ENCODE assay signal across 2 cellular contexts in the genomic region with DNA sequence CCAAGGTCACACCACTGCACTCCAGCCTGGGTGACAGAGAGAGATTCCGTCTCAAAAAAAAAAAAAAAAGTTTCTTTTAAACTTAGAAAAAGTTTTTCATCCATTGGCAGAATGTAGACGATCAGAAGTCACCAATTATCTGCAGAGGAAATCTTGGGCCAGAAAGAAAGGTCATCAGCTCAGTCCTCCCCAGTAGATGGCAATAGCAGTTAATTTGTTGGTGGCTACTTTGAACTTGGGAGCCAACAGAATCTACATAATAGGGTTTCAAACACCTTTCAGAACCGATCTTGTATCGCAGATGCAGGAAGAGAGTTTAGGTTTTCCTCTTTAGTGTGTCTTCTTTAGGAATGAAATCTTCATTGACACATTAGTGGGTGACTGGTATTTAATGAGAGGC.
TF ChIP-seq lines count a peak whose summit lies in the region.

No MANE protein-coding gene starts in this region.

TF ChIP-seq in SK-N-SH, 30 proteins besides CTCF, POLR2A, EP300 and RAD21 (continued from another document):
- TF ChIP-seq, protein P1, sequence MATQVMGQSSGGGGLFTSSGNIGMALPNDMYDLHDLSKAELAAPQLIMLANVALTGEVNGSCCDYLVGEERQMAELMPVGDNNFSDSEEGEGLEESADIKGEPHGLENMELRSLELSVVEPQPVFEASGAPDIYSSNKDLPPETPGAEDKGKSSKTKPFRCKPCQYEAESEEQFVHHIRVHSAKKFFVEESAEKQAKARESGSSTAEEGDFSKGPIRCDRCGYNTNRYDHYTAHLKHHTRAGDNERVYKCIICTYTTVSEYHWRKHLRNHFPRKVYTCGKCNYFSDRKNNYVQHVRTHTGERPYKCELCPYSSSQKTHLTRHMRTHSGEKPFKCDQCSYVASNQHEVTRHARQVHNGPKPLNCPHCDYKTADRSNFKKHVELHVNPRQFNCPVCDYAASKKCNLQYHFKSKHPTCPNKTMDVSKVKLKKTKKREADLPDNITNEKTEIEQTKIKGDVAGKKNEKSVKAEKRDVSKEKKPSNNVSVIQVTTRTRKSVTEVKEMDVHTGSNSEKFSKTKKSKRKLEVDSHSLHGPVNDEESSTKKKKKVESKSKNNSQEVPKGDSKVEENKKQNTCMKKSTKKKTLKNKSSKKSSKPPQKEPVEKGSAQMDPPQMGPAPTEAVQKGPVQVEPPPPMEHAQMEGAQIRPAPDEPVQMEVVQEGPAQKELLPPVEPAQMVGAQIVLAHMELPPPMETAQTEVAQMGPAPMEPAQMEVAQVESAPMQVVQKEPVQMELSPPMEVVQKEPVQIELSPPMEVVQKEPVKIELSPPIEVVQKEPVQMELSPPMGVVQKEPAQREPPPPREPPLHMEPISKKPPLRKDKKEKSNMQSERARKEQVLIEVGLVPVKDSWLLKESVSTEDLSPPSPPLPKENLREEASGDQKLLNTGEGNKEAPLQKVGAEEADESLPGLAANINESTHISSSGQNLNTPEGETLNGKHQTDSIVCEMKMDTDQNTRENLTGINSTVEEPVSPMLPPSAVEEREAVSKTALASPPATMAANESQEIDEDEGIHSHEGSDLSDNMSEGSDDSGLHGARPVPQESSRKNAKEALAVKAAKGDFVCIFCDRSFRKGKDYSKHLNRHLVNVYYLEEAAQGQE (IDR thresholded peaks at IDR 0.05; ENCODE audit: low read depth, low read length) = no peak
- TF ChIP-seq, protein P2, sequence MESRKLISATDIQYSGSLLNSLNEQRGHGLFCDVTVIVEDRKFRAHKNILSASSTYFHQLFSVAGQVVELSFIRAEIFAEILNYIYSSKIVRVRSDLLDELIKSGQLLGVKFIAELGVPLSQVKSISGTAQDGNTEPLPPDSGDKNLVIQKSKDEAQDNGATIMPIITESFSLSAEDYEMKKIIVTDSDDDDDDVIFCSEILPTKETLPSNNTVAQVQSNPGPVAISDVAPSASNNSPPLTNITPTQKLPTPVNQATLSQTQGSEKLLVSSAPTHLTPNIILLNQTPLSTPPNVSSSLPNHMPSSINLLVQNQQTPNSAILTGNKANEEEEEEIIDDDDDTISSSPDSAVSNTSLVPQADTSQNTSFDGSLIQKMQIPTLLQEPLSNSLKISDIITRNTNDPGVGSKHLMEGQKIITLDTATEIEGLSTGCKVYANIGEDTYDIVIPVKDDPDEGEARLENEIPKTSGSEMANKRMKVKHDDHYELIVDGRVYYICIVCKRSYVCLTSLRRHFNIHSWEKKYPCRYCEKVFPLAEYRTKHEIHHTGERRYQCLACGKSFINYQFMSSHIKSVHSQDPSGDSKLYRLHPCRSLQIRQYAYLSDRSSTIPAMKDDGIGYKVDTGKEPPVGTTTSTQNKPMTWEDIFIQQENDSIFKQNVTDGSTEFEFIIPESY (IDR thresholded peaks at IDR 0.05; ENCODE audit: borderline replicate concordance, low read depth) = no peak
- TF ChIP-seq TCF12 (IDR thresholded peaks at IDR 0.05) (no peak), SMC3 (IDR thresholded peaks at IDR 0.05; ENCODE audit: low read depth, low read length) (no peak), CHD2 (IDR thresholded peaks at IDR 0.05; ENCODE audit: low read length, partially characterized antibody) (no peak), NFIC (IDR thresholded peaks at IDR 0.05; ENCODE audit: borderline replicate concordance) (no peak), GABPA (IDR thresholded peaks at IDR 0.05; ENCODE audit: low read depth) (no peak), FOXM1 (IDR thresholded peaks at IDR 0.05; ENCODE audit: low read depth) (no peak), ELF1 (IDR thresholded peaks at IDR 0.05) (no peak), NRF1 (IDR thresholded peaks at IDR 0.05; ENCODE audit: low read depth, low read length) (no peak), POLR2AphosphoS5 (IDR thresholded peaks at IDR 0.05; ENCODE audit: low read depth, low read length) (no peak), YY1 (IDR thresholded peaks at IDR 0.05; ENCODE audit: low read depth) (no peak)
- TF ChIP-seq, protein P3, sequence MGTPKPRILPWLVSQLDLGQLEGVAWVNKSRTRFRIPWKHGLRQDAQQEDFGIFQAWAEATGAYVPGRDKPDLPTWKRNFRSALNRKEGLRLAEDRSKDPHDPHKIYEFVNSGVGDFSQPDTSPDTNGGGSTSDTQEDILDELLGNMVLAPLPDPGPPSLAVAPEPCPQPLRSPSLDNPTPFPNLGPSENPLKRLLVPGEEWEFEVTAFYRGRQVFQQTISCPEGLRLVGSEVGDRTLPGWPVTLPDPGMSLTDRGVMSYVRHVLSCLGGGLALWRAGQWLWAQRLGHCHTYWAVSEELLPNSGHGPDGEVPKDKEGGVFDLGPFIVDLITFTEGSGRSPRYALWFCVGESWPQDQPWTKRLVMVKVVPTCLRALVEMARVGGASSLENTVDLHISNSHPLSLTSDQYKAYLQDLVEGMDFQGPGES (IDR thresholded peaks at IDR 0.05; ENCODE audit: low read depth, low read length) = no peak
- TF ChIP-seq, protein P4, sequence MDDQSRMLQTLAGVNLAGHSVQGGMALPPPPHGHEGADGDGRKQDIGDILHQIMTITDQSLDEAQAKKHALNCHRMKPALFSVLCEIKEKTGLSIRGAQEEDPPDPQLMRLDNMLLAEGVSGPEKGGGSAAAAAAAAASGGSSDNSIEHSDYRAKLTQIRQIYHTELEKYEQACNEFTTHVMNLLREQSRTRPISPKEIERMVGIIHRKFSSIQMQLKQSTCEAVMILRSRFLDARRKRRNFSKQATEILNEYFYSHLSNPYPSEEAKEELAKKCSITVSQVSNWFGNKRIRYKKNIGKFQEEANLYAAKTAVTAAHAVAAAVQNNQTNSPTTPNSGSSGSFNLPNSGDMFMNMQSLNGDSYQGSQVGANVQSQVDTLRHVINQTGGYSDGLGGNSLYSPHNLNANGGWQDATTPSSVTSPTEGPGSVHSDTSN (IDR thresholded peaks at IDR 0.05) = no peak
- TF ChIP-seq, protein P5, sequence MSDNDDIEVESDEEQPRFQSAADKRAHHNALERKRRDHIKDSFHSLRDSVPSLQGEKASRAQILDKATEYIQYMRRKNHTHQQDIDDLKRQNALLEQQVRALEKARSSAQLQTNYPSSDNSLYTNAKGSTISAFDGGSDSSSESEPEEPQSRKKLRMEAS (IDR thresholded peaks at IDR 0.05; ENCODE audit: low read depth) = no peak
- TF ChIP-seq, protein P6, sequence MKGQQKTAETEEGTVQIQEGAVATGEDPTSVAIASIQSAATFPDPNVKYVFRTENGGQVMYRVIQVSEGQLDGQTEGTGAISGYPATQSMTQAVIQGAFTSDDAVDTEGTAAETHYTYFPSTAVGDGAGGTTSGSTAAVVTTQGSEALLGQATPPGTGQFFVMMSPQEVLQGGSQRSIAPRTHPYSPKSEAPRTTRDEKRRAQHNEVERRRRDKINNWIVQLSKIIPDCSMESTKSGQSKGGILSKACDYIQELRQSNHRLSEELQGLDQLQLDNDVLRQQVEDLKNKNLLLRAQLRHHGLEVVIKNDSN (IDR thresholded peaks at IDR 0.05; ENCODE audit: borderline replicate concordance, low read depth) = no peak

TF ChIP-seq in SK-N-SH treated with all-trans-retinoic acid at 6 μM for 48 hours, 23 proteins besides CTCF, POLR2A, EP300 and RAD21 (continued from another document):
- TF ChIP-seq, protein P7, sequence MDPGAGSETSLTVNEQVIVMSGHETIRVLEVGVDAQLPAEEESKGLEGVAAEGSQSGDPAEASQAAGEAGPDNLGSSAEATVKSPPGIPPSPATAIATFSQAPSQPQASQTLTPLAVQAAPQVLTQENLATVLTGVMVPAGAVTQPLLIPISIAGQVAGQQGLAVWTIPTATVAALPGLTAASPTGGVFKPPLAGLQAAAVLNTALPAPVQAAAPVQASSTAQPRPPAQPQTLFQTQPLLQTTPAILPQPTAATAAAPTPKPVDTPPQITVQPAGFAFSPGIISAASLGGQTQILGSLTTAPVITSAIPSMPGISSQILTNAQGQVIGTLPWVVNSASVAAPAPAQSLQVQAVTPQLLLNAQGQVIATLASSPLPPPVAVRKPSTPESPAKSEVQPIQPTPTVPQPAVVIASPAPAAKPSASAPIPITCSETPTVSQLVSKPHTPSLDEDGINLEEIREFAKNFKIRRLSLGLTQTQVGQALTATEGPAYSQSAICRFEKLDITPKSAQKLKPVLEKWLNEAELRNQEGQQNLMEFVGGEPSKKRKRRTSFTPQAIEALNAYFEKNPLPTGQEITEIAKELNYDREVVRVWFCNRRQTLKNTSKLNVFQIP (CRISPR knock-in tag; IDR thresholded peaks at IDR 0.05; ENCODE audit: borderline replicate concordance, low read depth) = no peak
- TF ChIP-seq ZNF565 (CRISPR knock-in tag; conservative IDR thresholded peaks at IDR 0.05; ENCODE audit: low read depth) (no peak), PPARA (CRISPR knock-in tag; IDR thresholded peaks at IDR 0.05; ENCODE audit: borderline replicate concordance) (no peak), OSR1 (CRISPR knock-in tag; IDR thresholded peaks at IDR 0.05) (no peak), ZFP30 (CRISPR knock-in tag; IDR thresholded peaks at IDR 0.05) (no peak), ZNF70 (CRISPR knock-in tag; IDR thresholded peaks at IDR 0.05) (no peak), ZFP3 (CRISPR knock-in tag; IDR thresholded peaks at IDR 0.05) (no peak), ESRRG (CRISPR knock-in tag; IDR thresholded peaks at IDR 0.05) (no peak), ZC3H10 (CRISPR knock-in tag; IDR thresholded peaks at IDR 0.05) (no peak), BACH2 (CRISPR knock-in tag; IDR thresholded peaks at IDR 0.05; ENCODE audit: borderline replicate concordance) (no peak), RARB (CRISPR knock-in tag; IDR thresholded peaks at IDR 0.05) (no peak), TOX (CRISPR knock-in tag; IDR thresholded peaks at IDR 0.05; ENCODE audit: borderline replicate concordance) (no peak)
- TF ChIP-seq, protein P8, sequence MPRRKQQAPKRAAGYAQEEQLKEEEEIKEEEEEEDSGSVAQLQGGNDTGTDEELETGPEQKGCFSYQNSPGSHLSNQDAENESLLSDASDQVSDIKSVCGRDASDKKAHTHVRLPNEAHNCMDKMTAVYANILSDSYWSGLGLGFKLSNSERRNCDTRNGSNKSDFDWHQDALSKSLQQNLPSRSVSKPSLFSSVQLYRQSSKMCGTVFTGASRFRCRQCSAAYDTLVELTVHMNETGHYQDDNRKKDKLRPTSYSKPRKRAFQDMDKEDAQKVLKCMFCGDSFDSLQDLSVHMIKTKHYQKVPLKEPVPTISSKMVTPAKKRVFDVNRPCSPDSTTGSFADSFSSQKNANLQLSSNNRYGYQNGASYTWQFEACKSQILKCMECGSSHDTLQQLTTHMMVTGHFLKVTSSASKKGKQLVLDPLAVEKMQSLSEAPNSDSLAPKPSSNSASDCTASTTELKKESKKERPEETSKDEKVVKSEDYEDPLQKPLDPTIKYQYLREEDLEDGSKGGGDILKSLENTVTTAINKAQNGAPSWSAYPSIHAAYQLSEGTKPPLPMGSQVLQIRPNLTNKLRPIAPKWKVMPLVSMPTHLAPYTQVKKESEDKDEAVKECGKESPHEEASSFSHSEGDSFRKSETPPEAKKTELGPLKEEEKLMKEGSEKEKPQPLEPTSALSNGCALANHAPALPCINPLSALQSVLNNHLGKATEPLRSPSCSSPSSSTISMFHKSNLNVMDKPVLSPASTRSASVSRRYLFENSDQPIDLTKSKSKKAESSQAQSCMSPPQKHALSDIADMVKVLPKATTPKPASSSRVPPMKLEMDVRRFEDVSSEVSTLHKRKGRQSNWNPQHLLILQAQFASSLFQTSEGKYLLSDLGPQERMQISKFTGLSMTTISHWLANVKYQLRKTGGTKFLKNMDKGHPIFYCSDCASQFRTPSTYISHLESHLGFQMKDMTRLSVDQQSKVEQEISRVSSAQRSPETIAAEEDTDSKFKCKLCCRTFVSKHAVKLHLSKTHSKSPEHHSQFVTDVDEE (CRISPR knock-in tag; IDR thresholded peaks at IDR 0.05) = no peak
- TF ChIP-seq, protein P9, sequence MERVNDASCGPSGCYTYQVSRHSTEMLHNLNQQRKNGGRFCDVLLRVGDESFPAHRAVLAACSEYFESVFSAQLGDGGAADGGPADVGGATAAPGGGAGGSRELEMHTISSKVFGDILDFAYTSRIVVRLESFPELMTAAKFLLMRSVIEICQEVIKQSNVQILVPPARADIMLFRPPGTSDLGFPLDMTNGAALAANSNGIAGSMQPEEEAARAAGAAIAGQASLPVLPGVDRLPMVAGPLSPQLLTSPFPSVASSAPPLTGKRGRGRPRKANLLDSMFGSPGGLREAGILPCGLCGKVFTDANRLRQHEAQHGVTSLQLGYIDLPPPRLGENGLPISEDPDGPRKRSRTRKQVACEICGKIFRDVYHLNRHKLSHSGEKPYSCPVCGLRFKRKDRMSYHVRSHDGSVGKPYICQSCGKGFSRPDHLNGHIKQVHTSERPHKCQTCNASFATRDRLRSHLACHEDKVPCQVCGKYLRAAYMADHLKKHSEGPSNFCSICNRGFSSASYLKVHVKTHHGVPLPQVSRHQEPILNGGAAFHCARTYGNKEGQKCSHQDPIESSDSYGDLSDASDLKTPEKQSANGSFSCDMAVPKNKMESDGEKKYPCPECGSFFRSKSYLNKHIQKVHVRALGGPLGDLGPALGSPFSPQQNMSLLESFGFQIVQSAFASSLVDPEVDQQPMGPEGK (CRISPR knock-in tag; IDR thresholded peaks at IDR 0.05; ENCODE audit: borderline replicate concordance) = no peak
TF ChIP-seq in SK-N-SH treated with all-trans-retinoic acid at 6 μM for 48 hours: peak in this region for 0.
